In genomic region chr5:136030956-136031611, GRCh38 we compare ENCODE assay signal across 10 cellular contexts. TPM values are rescaled to one million over a fixed set of nuclear protein-coding genes. Genes with fewer than 3 reads are reported as not detected.
DNase-seq lines count a peak whose midpoint lies in the region; ATAC-seq and TF ChIP-seq lines count a peak whose summit lies in the region.
"Had no signal": no experiment of that assay in that cellular context is flagged by ENCODE, and none has a peak within 500 bp of the region (broad histone marks: within the 10 kb centered on the region; RNA-seq: fewer than 3 reads in every experiment).

No MANE protein-coding gene starts in this region.

- TF ChIP-seq CTCF in CD14-positive monocyte (IDR thresholded peaks at IDR 0.05) (no peak), RWPE1 (conservative IDR thresholded peaks at IDR 0.05; ENCODE audit: low read depth) (no peak)

- peaks cover 83% of the 10 kb centered on the region for H3K4me1 Mint-ChIP-seq in CD14-positive monocyte
- H3K4me1 Mint-ChIP-seq in memory B cell = peaks cover 31% of the 10 kb centered on the region
- H3K4me1 Mint-ChIP-seq in activated CD4-positive, alpha-beta memory T cell treated with anti-CD3 and anti-CD28 coated beads, Interleukin-2, amount 10 ng/mL, durations not matched to agents 7 days and 5 days = peaks cover 5% of the 10 kb centered on the region

- in situ Hi-C loops in G401 (cut with HindIII; ENCODE audit: low sequenced_read_pairs) = no loop called here

- no peak for DNase-seq in CD14-positive monocyte (ENCODE audit: low spot score)
- no peak for DNase-seq in RWPE1 (ENCODE audit: low spot score)
- DNase-seq in memory B cell (ENCODE audit: low spot score in 2 of 2) = no peak
- no peak for DNase-seq in NCI-H345 treated with DMSO at 0.1 percent for 48 hours (lab: John Stamatoyannopoulos, UW; ENCODE audit: unreplicated experiment)
- DNase-seq in activated CD4-positive, alpha-beta memory T cell treated with anti-CD3 and anti-CD28 coated beads, Interleukin-2, amount 10 ng/mL, durations not matched to agents 7 days and 5 days = no peak
- DNase-seq in G401 (ENCODE audit: low spot score) = no peak
- DNase-seq in GM19238 (ENCODE audit: insufficient read length, low spot score) = no peak
- DNase-seq: activated gamma-delta T cell had no signal

- H3K36me3 Mint-ChIP-seq in CD14-positive monocyte = peaks cover 60 to 63% of the 10 kb centered on the region in 2 donors
- no peaks in the 10 kb centered on the region for H3K36me3 Mint-ChIP-seq in memory B cell
- no peaks in the 10 kb centered on the region for H3K36me3 Mint-ChIP-seq in activated CD4-positive, alpha-beta memory T cell treated with anti-CD3 and anti-CD28 coated beads, Interleukin-2, amount 10 ng/mL, durations not matched to agents 7 days and 5 days (ENCODE audit: low read depth)

- H3K4me3 Mint-ChIP-seq in CD14-positive monocyte (peak overlapping the region; percentile 90 to 97), memory B cell (peak overlapping the region; percentile 60)
- no peak overlapping the region for H3K4me3 Mint-ChIP-seq in activated CD4-positive, alpha-beta memory T cell treated with anti-CD3 and anti-CD28 coated beads, Interleukin-2, amount 10 ng/mL, durations not matched to agents 7 days and 5 days

- intact Hi-C loops in CD14-positive monocyte (cut with micrococcal nuclease) = loop anchor here in 1 of 2 donors (5.0 kb wide), 2 partner anchors 34 to 54 kb away; no protein-coding TSS in a partner anchor

- CTCF ChIA-PET in RWPE1 (lab: Yijun Ruan, JAX) = no interaction called here
- CTCF ChIA-PET in activated CD4-positive, alpha-beta memory T cell treated with anti-CD3 and anti-CD28 coated beads, Interleukin-2, amount 10 ng/mL, durations not matched to agents 7 days and 5 days (lab: Charles Lee) = interaction anchor here (1.2 kb wide), 1 partner anchor 12 kb away, joined by 3 read pairs; no protein-coding TSS in a partner anchor

- ATAC-seq in GM21717 (IDR thresholded peaks at IDR 0.05; ENCODE audit: unreplicated experiment) = peak; percentile 88
- peak; percentile 61 for ATAC-seq in memory B cell (ENCODE audit: low read depth)

- POLR2A ChIA-PET in RWPE1 (lab: Yijun Ruan, JAX; ENCODE audit: low non-redundant PET) = no interaction called here
- POLR2A ChIA-PET in activated CD4-positive, alpha-beta memory T cell treated with anti-CD3 and anti-CD28 coated beads, Interleukin-2, amount 10 ng/mL, durations not matched to agents 7 days and 5 days (lab: Charles Lee) = no interaction called here

- H3K9me3 Mint-ChIP-seq in CD14-positive monocyte (peaks cover 0 to 3% (median 0%) of the 10 kb centered on the region in 7 donors), memory B cell (no peaks in the 10 kb centered on the region)
- no peaks in the 10 kb centered on the region for H3K9me3 Mint-ChIP-seq in activated CD4-positive, alpha-beta memory T cell treated with anti-CD3 and anti-CD28 coated beads, Interleukin-2, amount 10 ng/mL, durations not matched to agents 7 days and 5 days

- peaks cover 5 to 13% (median 10%) of the 10 kb centered on the region in 3 donors for H3K27me3 Mint-ChIP-seq in CD14-positive monocyte (ENCODE audit: low read depth in 3 of 3)
- H3K27me3 Mint-ChIP-seq in memory B cell = peaks cover 17% of the 10 kb centered on the region
- H3K27me3 Mint-ChIP-seq in activated CD4-positive, alpha-beta memory T cell treated with anti-CD3 and anti-CD28 coated beads, Interleukin-2, amount 10 ng/mL, durations not matched to agents 7 days and 5 days = peaks cover 16% of the 10 kb centered on the region

- H3K27ac ChIP-seq in RWPE1 = peak overlapping the region; percentile 89
- H3K27ac ChIP-seq: parathyroid adenoma had no signal

- peak overlapping the region in 6 of 7 donors; percentile 66 to 92 (median 76) for H3K27ac Mint-ChIP-seq in CD14-positive monocyte
- peak overlapping the region; percentile 65 for H3K27ac Mint-ChIP-seq in memory B cell
- H3K27ac Mint-ChIP-seq in activated CD4-positive, alpha-beta memory T cell treated with anti-CD3 and anti-CD28 coated beads, Interleukin-2, amount 10 ng/mL, durations not matched to agents 7 days and 5 days = no peak overlapping the region

RNA-seq across cellular contexts. Expression of gene TGFBI, which starts 2.3 kb away (rescaled TPM):
- polyA plus RNA-seq in CD14-positive monocyte = 100 to 1,000 TPM; 480 to 653 TPM
- not detected for total RNA-seq in activated CD4-positive, alpha-beta memory T cell treated with anti-CD3 and anti-CD28 coated beads, Interleukin-2, amount 10 ng/mL, durations not matched to agents 7 days and 5 days
- 0.18 TPM in 1 of 2 replicates, not detected in the other for total RNA-seq in G401 (2014; rRNA removed; shearing (Covaris generic))
